ENCODE assay signal across 14 cellular contexts in genomic region chr1:110774398-110774797, GRCh38.
DNase-seq lines count a peak whose midpoint lies in the region; ATAC-seq and TF ChIP-seq lines count a peak whose summit lies in the region.
"Had no signal": no experiment of that assay in that cellular context is flagged by ENCODE, and none has a peak within 500 bp of the region (broad histone marks: within the 10 kb centered on the region; RNA-seq: fewer than 3 reads in every experiment).

No MANE protein-coding gene starts in this region.

- no peak for TF ChIP-seq POLR2A in heart left ventricle (IDR thresholded peaks at IDR 0.05)

- no peaks in the 10 kb centered on the region for H3K4me1 Mint-ChIP-seq in activated naive CD8-positive, alpha-beta T cell treated with anti-CD3 and anti-CD28 coated beads for 36 hours

- H3K36me3 Mint-ChIP-seq in activated naive CD8-positive, alpha-beta T cell treated with anti-CD3 and anti-CD28 coated beads for 36 hours: no peaks in the 10 kb centered on the region
- H3K36me3 Mint-ChIP-seq: CD4-positive, alpha-beta memory T cell had no signal

- H3K27ac Mint-ChIP-seq in activated naive CD8-positive, alpha-beta T cell treated with anti-CD3 and anti-CD28 coated beads for 36 hours: no peak overlapping the region
- H3K27ac Mint-ChIP-seq: CD4-positive, alpha-beta memory T cell; GM23338 had no signal

- DNase-seq in heart left ventricle (peak in 2 of 5 donors; percentile 24), Right ventricle myocardium inferior (ENCODE audit: missing footprints) (no peak), CD1c-positive myeloid dendritic cell (ENCODE audit: extremely low spot score) (peak; percentile 7), dermis blood vessel endothelial cell (peak; percentile 23), superior temporal gyrus (ENCODE audit: extremely low spot score) (peak; percentile 49)
- DNase-seq in activated naive CD8-positive, alpha-beta T cell treated with anti-CD3 and anti-CD28 coated beads for 36 hours: no peak
- DNase-seq: CD4-positive, alpha-beta memory T cell; DMS153; DMS79; GDM1; HCEC 1CT had no signal

- no peaks in the 10 kb centered on the region for H3K27me3 Mint-ChIP-seq in activated naive CD8-positive, alpha-beta T cell treated with anti-CD3 and anti-CD28 coated beads for 36 hours

- no peak overlapping the region for H3K4me3 ChIP-seq in heart left ventricle
- H3K4me3 ChIP-seq: GM23338 had no signal

- no peaks in the 10 kb centered on the region for H3K9me3 Mint-ChIP-seq in activated naive CD8-positive, alpha-beta T cell treated with anti-CD3 and anti-CD28 coated beads for 36 hours
- H3K9me3 Mint-ChIP-seq: CD4-positive, alpha-beta memory T cell had no signal

- H3K27me3 ChIP-seq in heart left ventricle: peaks cover 0 to 13% (median 0%) of the 10 kb centered on the region in 9 donors

- no peaks in the 10 kb centered on the region for H3K36me3 ChIP-seq in heart left ventricle

- intact Hi-C loops in heart left ventricle (cut with DNase I): loop anchor here in 3 of 10 donors (10.0 kb wide), 2 partner anchors 230 to 250 kb away; no protein-coding TSS in a partner anchor
- intact Hi-C loops in Right ventricle myocardium inferior (cut with DNase I): no loop called here

- no peaks in the 10 kb centered on the region for H3K9me3 ChIP-seq in heart left ventricle

- ATAC-seq in heart left ventricle (peak in 3 of 4 donors; percentile 18 to 93 (median 52)), Right ventricle myocardium inferior (no peak)
- ATAC-seq: GM23338 had no signal

- no peak for TF ChIP-seq CTCF in heart left ventricle (IDR thresholded peaks at IDR 0.05)

- H3K27ac ChIP-seq in heart left ventricle: peak overlapping the region in 4 of 12 donors; percentile 26 to 77 (median 74)
- H3K27ac ChIP-seq: C4-2B, HL-60 had no signal

- H3K4me1 ChIP-seq in heart left ventricle: peaks cover 0 to 22% (median 3%) of the 10 kb centered on the region in 12 donors

- no peak overlapping the region for H3K4me3 Mint-ChIP-seq in activated naive CD8-positive, alpha-beta T cell treated with anti-CD3 and anti-CD28 coated beads for 36 hours
- H3K4me3 Mint-ChIP-seq: CD4-positive, alpha-beta memory T cell; GM23338 had no signal

Comparison
In these comparisons a context has a peak if more than half of its experiments do, and no peak if none do; other contexts are left out.
1. DNase-seq: peak in CD1c-positive myeloid dendritic cell (single experiment), dermis blood vessel endothelial cell (single experiment) and superior temporal gyrus (single experiment); none in Right ventricle myocardium inferior (single experiment) and activated naive CD8-positive, alpha-beta T cell treated with anti-CD3 and anti-CD28 coated beads for 36 hours (single experiment).